1 cellular context compared by ENCODE assay signal in the genomic region with DNA sequence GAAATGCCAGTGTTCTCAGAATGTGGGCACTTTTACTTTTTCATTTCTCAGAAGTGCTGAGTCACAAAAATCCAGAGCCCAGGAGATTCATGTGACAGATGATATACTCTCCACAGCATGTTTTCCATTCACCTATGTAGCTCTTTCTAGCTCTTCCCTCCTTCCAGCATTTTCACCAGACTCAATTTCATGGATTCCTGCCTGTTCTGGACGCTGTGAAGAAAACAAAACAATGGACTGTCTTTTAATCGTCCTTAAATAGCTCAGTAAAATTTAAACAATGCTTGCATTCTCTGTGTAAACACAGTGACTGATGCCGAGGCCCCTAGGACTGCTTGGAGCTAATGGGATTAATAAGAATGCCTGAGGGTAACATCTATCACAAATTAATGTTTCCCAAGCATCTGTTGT.
TF ChIP-seq lines count a peak whose summit lies in the region.

No MANE protein-coding gene starts in this region.

TF ChIP-seq in IMR-90, 13 proteins besides CTCF, POLR2A, EP300 and RAD21:
- TF ChIP-seq CEBPB (IDR thresholded peaks at IDR 0.05; ENCODE audit: low read depth, low read length) (no peak), RCOR1 (IDR thresholded peaks at IDR 0.05; ENCODE audit: insufficient replicate concordance, low read length) (no peak), NFE2L2 (IDR thresholded peaks at IDR 0.05; ENCODE audit: low read depth, low read length) (peak; percentile 62; the same call in 1 of the 2 replicates), MAFK (IDR thresholded peaks at IDR 0.05; ENCODE audit: low read depth, low read length) (peak; percentile 34; the same call in 1 of the 2 replicates)
- TF ChIP-seq, protein P1, sequence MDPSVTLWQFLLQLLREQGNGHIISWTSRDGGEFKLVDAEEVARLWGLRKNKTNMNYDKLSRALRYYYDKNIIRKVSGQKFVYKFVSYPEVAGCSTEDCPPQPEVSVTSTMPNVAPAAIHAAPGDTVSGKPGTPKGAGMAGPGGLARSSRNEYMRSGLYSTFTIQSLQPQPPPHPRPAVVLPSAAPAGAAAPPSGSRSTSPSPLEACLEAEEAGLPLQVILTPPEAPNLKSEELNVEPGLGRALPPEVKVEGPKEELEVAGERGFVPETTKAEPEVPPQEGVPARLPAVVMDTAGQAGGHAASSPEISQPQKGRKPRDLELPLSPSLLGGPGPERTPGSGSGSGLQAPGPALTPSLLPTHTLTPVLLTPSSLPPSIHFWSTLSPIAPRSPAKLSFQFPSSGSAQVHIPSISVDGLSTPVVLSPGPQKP (IDR thresholded peaks at IDR 0.05; ENCODE audit: borderline replicate concordance, low read depth, low read length): no peak
